In genomic region chr11:104883342-104883741, GRCh38 we compare ENCODE assay signal across 28 cellular contexts. TPM values are rescaled to one million over a fixed set of nuclear protein-coding genes. Genes with fewer than 3 reads are reported as not detected.
DNase-seq lines count a peak whose midpoint lies in the region; FAIRE-seq and TF ChIP-seq lines count a peak whose summit lies in the region.
"Had no signal": no experiment of that assay in that cellular context is flagged by ENCODE, and none has a peak within 500 bp of the region (broad histone marks: within the 10 kb centered on the region; RNA-seq: fewer than 3 reads in every experiment).

No MANE protein-coding gene starts in this region.

- H3K27ac ChIP-seq in RWPE1 (no peak overlapping the region), GM23248 (no peak overlapping the region)
- no peak overlapping the region for H3K27ac ChIP-seq in effector memory CD4-positive, alpha-beta T cell (ENCODE audit: insufficient read depth, low read length, poor library complexity, severe bottlenecking)
- H3K27ac ChIP-seq: A549; BLaER1 treated with 17β-estradiol and CSF1 and Interleukin-3, amounts not matched to agents 10 nM and 100 nM; KMS-11; PC-9 had no signal

- peak; percentile 63 for DNase-seq in activated effector memory CD4-positive, alpha-beta T cell treated with anti-CD3 and anti-CD28 coated beads, Interleukin-2, amount 50 U/mL, for 16 hours
- no peak for DNase-seq in activated effector memory CD4-positive, alpha-beta T cell treated with Interleukin-2 at 50 U/mL for 16 hours
- DNase-seq in HPDE6-E6E7 (ENCODE audit: extremely low spot score) (peak; percentile 38), RWPE1 (ENCODE audit: low spot score) (peak; percentile 12), bronchial epithelial cell (ENCODE audit: low read depth) (peak; percentile 64), activated gamma-delta T cell treated with Interleukin-2 at 50 U/mL for 16 hours (no peak), GM23248 (no peak)
- DNase-seq in effector memory CD4-positive, alpha-beta T cell, result no peak
- DNase-seq: AML-193; CD4-positive, alpha-beta T cell; GOT3; HFFc6; MM.1S; NCI-H2029; NCI-H446; NCI-H524 treated with DMSO at 0.1 percent for 48 hours; PC-9; SHP77 had no signal

- CTCF ChIA-PET in RWPE1 (lab: Yijun Ruan, JAX), result no interaction called here

- H3K9ac ChIP-seq in GM23248, result no peak overlapping the region
- H3K9ac ChIP-seq: BLaER1 treated with 17β-estradiol and CSF1 and Interleukin-3, amounts not matched to agents 10 nM and 100 nM; KMS-11 had no signal

- in situ Hi-C loops in GM23248 (cut with MboI), result no loop called here

- no peak for FAIRE-seq in bronchial epithelial cell (lab: Jason Lieb, UNC)
- FAIRE-seq: A549, D721Med, GM18507 had no signal

- no peak overlapping the region for H3K4me2 ChIP-seq in GM23248 (ENCODE audit: unreplicated experiment)
- H3K4me2 ChIP-seq: A549; BLaER1 treated with 17β-estradiol and CSF1 and Interleukin-3, amounts not matched to agents 10 nM and 100 nM; KMS-11; PC-9 had no signal

- no peaks in the 10 kb centered on the region for H3K4me1 ChIP-seq in effector memory CD4-positive, alpha-beta T cell (ENCODE audit: control insufficient read depth, insufficient read depth, low read length, poor library complexity, severe bottlenecking)
- no peaks in the 10 kb centered on the region for H3K4me1 ChIP-seq in GM23248 (ENCODE audit: insufficient read depth)
- H3K4me1 ChIP-seq: A549, HAP-1 had no signal

- no peaks in the 10 kb centered on the region for H4K20me1 ChIP-seq in GM23248 (ENCODE audit: insufficient read depth)
- H4K20me1 ChIP-seq: BLaER1 treated with 17β-estradiol and CSF1 and Interleukin-3, amounts not matched to agents 10 nM and 100 nM had no signal

- 69 to 75% methylated on average over 2 of the region's 2 CpGs for WGBS in GM23248 (ENCODE audit: low coverage in 1 of 2, low lambda C conversion rate in 2 of 2, missing lambda C conversion rate in 2 of 2), 2 experiments

- POLR2A ChIA-PET in RWPE1 (lab: Yijun Ruan, JAX; ENCODE audit: low non-redundant PET), result no interaction called here

- no peaks in the 10 kb centered on the region for H3F3A ChIP-seq in GM23248 (ENCODE audit: insufficient read depth)

- H3K36me3 ChIP-seq in bronchial epithelial cell (ENCODE audit: control insufficient read depth, insufficient read depth, low read length) (no peaks in the 10 kb centered on the region), GM23248 (ENCODE audit: low read depth) (no peaks in the 10 kb centered on the region)
- H3K36me3 ChIP-seq in effector memory CD4-positive, alpha-beta T cell (ENCODE audit: control insufficient read depth, insufficient read depth, low read length), result no peaks in the 10 kb centered on the region
- H3K36me3 ChIP-seq: BLaER1 treated with 17β-estradiol and CSF1 and Interleukin-3, amounts not matched to agents 10 nM and 100 nM; HAP-1 had no signal

- TF ChIP-seq CTCF in RWPE1 (conservative IDR thresholded peaks at IDR 0.05; ENCODE audit: low read depth), result no peak
- no peak for TF ChIP-seq CTCF in bronchial epithelial cell (IDR thresholded peaks at IDR 0.05; ENCODE audit: insufficient read depth, low read length, severe bottlenecking)

- H3K27me3 ChIP-seq in bronchial epithelial cell (ENCODE audit: control insufficient read depth, insufficient read depth, low read length) (no peaks in the 10 kb centered on the region), GM23248 (replicated peaks; ENCODE audit: insufficient read depth) (no peaks in the 10 kb centered on the region)
- no peaks in the 10 kb centered on the region for H3K27me3 ChIP-seq in effector memory CD4-positive, alpha-beta T cell (replicated peaks; ENCODE audit: control insufficient read depth, insufficient read depth, low read length, poor library complexity, severe bottlenecking)
- H3K27me3 ChIP-seq: BLaER1 treated with 17β-estradiol and CSF1 and Interleukin-3, amounts not matched to agents 10 nM and 100 nM had no signal

- no peaks in the 10 kb centered on the region for H3K79me2 ChIP-seq in GM23248 (ENCODE audit: insufficient read depth)

- H3K9me2 ChIP-seq in GM23248 (ENCODE audit: insufficient read depth), result no peaks in the 10 kb centered on the region

- no peak overlapping the region for H2AFZ ChIP-seq in GM23248
- H2AFZ ChIP-seq: PC-9 had no signal

- H3K4me3 ChIP-seq in bronchial epithelial cell (ENCODE audit: low read depth, low read length) (no peak overlapping the region), GM23248 (no peak overlapping the region)
- H3K4me3 ChIP-seq in effector memory CD4-positive, alpha-beta T cell (ENCODE audit: insufficient read depth, low read depth, low read length, poor library complexity, severe bottlenecking), result no peak overlapping the region
- H3K4me3 ChIP-seq: A549; BLaER1 treated with 17β-estradiol and CSF1 and Interleukin-3, amounts not matched to agents 10 nM and 100 nM; HAP-1; PC-9 had no signal

- H3K9me3 ChIP-seq in effector memory CD4-positive, alpha-beta T cell (ENCODE audit: control insufficient read depth, low read length), result no peaks in the 10 kb centered on the region
- no peaks in the 10 kb centered on the region for H3K9me3 ChIP-seq in GM23248 (ENCODE audit: low read depth)
- H3K9me3 ChIP-seq: A549; BLaER1 treated with 17β-estradiol and CSF1 and Interleukin-3, amounts not matched to agents 10 nM and 100 nM; HAP-1 had no signal

RNA-seq across cellular contexts. Expression of gene CASP12, which starts 14.9 kb away (rescaled TPM):
- not detected in 2 replicates for total RNA-seq in bronchial epithelial cell
- total RNA-seq in GM23248 (2014; rRNA removed; shearing (Covaris generic)), result not detected in 2 replicates
- not detected in 2 replicates for polyA plus RNA-seq in GM23248 (2016; fragmentation: Nextera tagmentation; extraction: Ambion mirVana)
- total RNA-seq: CD4-positive, alpha-beta T cell; Daoy; G401; HFFc6; PC-9; RPMI7951 had no signal
- polyA plus RNA-seq: A549, IgD-negative memory B cell had no signal

Comparison
In these comparisons a context has a peak if more than half of its experiments do, and no peak if none do; other contexts are left out.
1. DNase-seq: peak in activated effector memory CD4-positive, alpha-beta T cell treated with anti-CD3 and anti-CD28 coated beads, Interleukin-2, amount 50 U/mL, for 16 hours (single experiment), HPDE6-E6E7 (single experiment), RWPE1 (single experiment) and bronchial epithelial cell (single experiment); none in activated effector memory CD4-positive, alpha-beta T cell treated with Interleukin-2 at 50 U/mL for 16 hours (single experiment), activated gamma-delta T cell treated with Interleukin-2 at 50 U/mL for 16 hours (single experiment), effector memory CD4-positive, alpha-beta T cell (0 of 3) and GM23248 (single experiment).